ENCODE assay signal across 22 cellular contexts in genomic region chr11:15837901-15838489, GRCh38.
DNase-seq lines count a peak whose midpoint lies in the region; ATAC-seq, FAIRE-seq and TF ChIP-seq lines count a peak whose summit lies in the region.
"Had no signal": no experiment of that assay in that cellular context is flagged by ENCODE, and none has a peak within 500 bp of the region (broad histone marks: within the 10 kb centered on the region; RNA-seq: fewer than 3 reads in every experiment).

No MANE protein-coding gene starts in this region.

- ATAC-seq in body of pancreas = peak; percentile 78
- ATAC-seq in pancreas = peak; percentile 48 to 73 (median 68)
- ATAC-seq in GM19023 (IDR thresholded peaks at IDR 0.05; ENCODE audit: unreplicated experiment) = no peak
- no peak for ATAC-seq in GM18519 (IDR thresholded peaks at IDR 0.05; ENCODE audit: low FRiP score, unreplicated experiment)
- ATAC-seq: HCT116 had no signal

- H3K36me3 ChIP-seq in body of pancreas (replicated peaks in 1 of 2; ENCODE audit: insufficient read depth in 1 of 2, low read depth in 2 of 2) (no peaks in the 10 kb centered on the region), liver (ENCODE audit: control insufficient read depth in 4 of 4, insufficient read depth in 3 of 4, low read depth in 1 of 4, low read length in 3 of 4) (no peaks in the 10 kb centered on the region), pancreas (no peaks in the 10 kb centered on the region)
- H3K36me3 ChIP-seq: BE2C had no signal

- H3K9ac ChIP-seq in liver (ENCODE audit: low read depth in 1 of 2, low read length in 2 of 2) = no peak overlapping the region
- H3K9ac ChIP-seq: SK-N-SH had no signal

- TF ChIP-seq CTCF in body of pancreas (IDR thresholded peaks at IDR 0.05) = no peak
- no peak for TF ChIP-seq CTCF in liver (IDR thresholded peaks at IDR 0.05; ENCODE audit: low read depth, low read length, missing input control)
- TF ChIP-seq CTCF in pancreas (IDR thresholded peaks at IDR 0.05) = no peak

- DNase-seq in HT-29 (ENCODE audit: low spot score) = peak; percentile 95
- no peak for DNase-seq in body of pancreas
- DNase-seq in pancreas = no peak
- DNase-seq in HK-2 (ENCODE audit: unreplicated experiment) = no peak
- DNase-seq in effector CD8-positive, alpha-beta T cell (lab: John Stamatoyannopoulos, UW) = no peak
- DNase-seq: BE2C; CD4-positive, CD25-positive, alpha-beta regulatory T cell; COR-L47; DMS 273 treated with DMSO at 0.1 percent for 48 hours; GDM1; GOT3; NCI-H1105; NCI-H2227 treated with DMSO at 0.1 percent for 48 hours; NCI-H510A treated with DMSO at 0.1 percent for 48 hours; NCI-H82; RPMI8226; SHP77 treated with DMSO at 0.1 percent for 48 hours; SK-N-SH had no signal

- H3K4me3 ChIP-seq in body of pancreas = no peak overlapping the region
- no peak overlapping the region for H3K4me3 ChIP-seq in liver (ENCODE audit: low read depth in 1 of 3, low read length in 3 of 3)
- H3K4me3 ChIP-seq in pancreas = no peak overlapping the region

- intact Hi-C loops in body of pancreas (cut with DNase I) (no loop called here), pancreas (cut with DNase I) (no loop called here)

- peaks cover 3% of the 10 kb centered on the region for H3K4me1 ChIP-seq in body of pancreas
- peaks cover 0 to 2% (median 0%) of the 10 kb centered on the region in 4 donors for H3K4me1 ChIP-seq in liver (ENCODE audit: control insufficient read depth in 4 of 4, insufficient read depth in 4 of 4, low read length in 3 of 4)
- no peaks in the 10 kb centered on the region for H3K4me1 ChIP-seq in pancreas
- H3K4me1 ChIP-seq: BE2C had no signal

- H3K9me3 ChIP-seq in body of pancreas (no peaks in the 10 kb centered on the region), liver (ENCODE audit: control insufficient read depth in 4 of 4, low read length in 3 of 4) (no peaks in the 10 kb centered on the region), pancreas (no peaks in the 10 kb centered on the region)
- H3K9me3 ChIP-seq: BE2C, SK-N-SH had no signal

- peak; percentile 53 for FAIRE-seq in pancreas (lab: Jason Lieb, UNC)

- H3K27me3 ChIP-seq in body of pancreas (no peaks in the 10 kb centered on the region), liver (ENCODE audit: control insufficient read depth in 4 of 4, insufficient read depth in 4 of 4, low read length in 3 of 4) (no peaks in the 10 kb centered on the region), pancreas (no peaks in the 10 kb centered on the region)
- H3K27me3 ChIP-seq: BE2C had no signal

- WGBS in body of pancreas, 2 donors = 88 to 97% methylated on average over 4 of the region's 4 CpGs
- WGBS in liver = 93% methylated on average over 4 of the region's 4 CpGs
- WGBS in pancreas, 2 donors = 93 to 98% methylated on average over 4 of the region's 4 CpGs

- TF ChIP-seq RAD21 in liver (IDR thresholded peaks at IDR 0.05) = peak in 1 of 2 donors; percentile 21

- H3K27ac ChIP-seq in body of pancreas (peak overlapping the region in 1 of 4 donors; percentile 49), liver (ENCODE audit: low read depth in 1 of 2, low read length in 2 of 2) (no peak overlapping the region), pancreas (peak overlapping the region in 2 of 4 donors; percentile 57 to 58)

- no peak for TF ChIP-seq POLR2A in body of pancreas (IDR thresholded peaks at IDR 0.05)

TF ChIP-seq in liver, 16 proteins besides CTCF, POLR2A, EP300 and RAD21:
- TF ChIP-seq JUND (IDR thresholded peaks at IDR 0.05) (peak in 1 of 2 donors; percentile 55), TAF1 (conservative IDR thresholded peaks at IDR 0.05) (no peak), RXRA (IDR thresholded peaks at IDR 0.05) (peak; percentile 49 to 54), FOXA2 (IDR thresholded peaks at IDR 0.05) (no peak), YY1 (IDR thresholded peaks at IDR 0.05) (no peak), HNF4A (conservative IDR thresholded peaks at IDR 0.05) (peak; percentile 84 to 94), MAX (IDR thresholded peaks at IDR 0.05) (no peak), SP1 (IDR thresholded peaks at IDR 0.05) (peak; percentile 79), ZBTB33 (IDR thresholded peaks at IDR 0.05) (peak; percentile 20), REST (IDR thresholded peaks at IDR 0.05) (no peak), FOXA1 (IDR thresholded peaks at IDR 0.05) (no peak), NR2F2 (IDR thresholded peaks at IDR 0.05) (no peak), HNF4G (IDR thresholded peaks at IDR 0.05) (peak; percentile 80), EGR1 (IDR thresholded peaks at IDR 0.05; ENCODE audit: low read depth in 2 of 2) (peak in 1 of 2 donors; percentile 25), GABPA (IDR thresholded peaks at IDR 0.05 in 1 of 2, conservative IDR thresholded peaks at IDR 0.05 in 1 of 2) (no peak)
- TF ChIP-seq, protein P1, sequence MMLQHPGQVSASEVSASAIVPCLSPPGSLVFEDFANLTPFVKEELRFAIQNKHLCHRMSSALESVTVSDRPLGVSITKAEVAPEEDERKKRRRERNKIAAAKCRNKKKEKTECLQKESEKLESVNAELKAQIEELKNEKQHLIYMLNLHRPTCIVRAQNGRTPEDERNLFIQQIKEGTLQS (IDR thresholded peaks at IDR 0.05) = peak; percentile 39

Comparison
In these comparisons a context has a peak if more than half of its experiments do, and no peak if none do; other contexts are left out.
1. ATAC-seq: peak in body of pancreas (single experiment) and pancreas (4 of 4); none in GM19023 (single experiment) and GM18519 (single experiment).